ENCODE assay signal across 8 cellular contexts in genomic region chr5:317086-317811, GRCh38. TPM values are rescaled to one million over a fixed set of nuclear protein-coding genes. Genes with fewer than 3 reads are reported as not detected.
DNase-seq lines count a peak whose midpoint lies in the region; ATAC-seq and TF ChIP-seq lines count a peak whose summit lies in the region.

No MANE protein-coding gene starts in this region.

- H3K4me3 ChIP-seq in retinal pigment epithelial cell (ENCODE audit: low read length) = no peak overlapping the region
- H3K4me3 ChIP-seq in thyroid gland (replicated peaks in 1 of 3) = no peak overlapping the region

- H3K4me1 ChIP-seq in foreskin keratinocyte = no peaks in the 10 kb centered on the region
- H3K4me1 ChIP-seq in thyroid gland = peaks cover 10 to 24% of the 10 kb centered on the region in 2 donors

- intact Hi-C loops in thyroid gland (cut with DNase I) = no loop called here

- H3K27ac ChIP-seq in C4-2B = no peak overlapping the region
- no peak overlapping the region for H3K27ac ChIP-seq in foreskin keratinocyte
- H3K27ac ChIP-seq in thyroid gland = no peak overlapping the region

- WGBS in thyroid gland, 2 donors = 71 to 87% methylated on average over 12 to 22 of the region's 26 CpGs

- peak; percentile 72 for ATAC-seq in GM18519 (IDR thresholded peaks at IDR 0.05; ENCODE audit: low FRiP score, unreplicated experiment)
- peak; percentile 71 for ATAC-seq in HG02884 (IDR thresholded peaks at IDR 0.05; ENCODE audit: unreplicated experiment)
- peak; percentile 42 for ATAC-seq in foreskin keratinocyte

- H3K9me3 ChIP-seq in thyroid gland = no peaks in the 10 kb centered on the region

- H3K36me3 ChIP-seq in thyroid gland = peaks cover 24 to 28% of the 10 kb centered on the region in 2 donors

- DNase-seq in NCI-H1930 (lab: John Stamatoyannopoulos, UW) (peak; percentile 84 to 90), foreskin keratinocyte (no peak), retinal pigment epithelial cell (ENCODE audit: low read depth) (no peak), thyroid gland (no peak)
- DNase-seq in activated CD4-positive, alpha-beta T cell treated with anti-CD3 and anti-CD28 coated beads, Interleukin-2, amount 50 U/mL, for 48 hours = peak; percentile 58 to 65

- TF ChIP-seq CTCF in C4-2B (conservative IDR thresholded peaks at IDR 0.05) (peak; percentile 85), foreskin keratinocyte (conservative IDR thresholded peaks at IDR 0.05) (peak; percentile 67), retinal pigment epithelial cell (conservative IDR thresholded peaks at IDR 0.05; ENCODE audit: low read depth, low read length) (peak; percentile 82), thyroid gland (IDR thresholded peaks at IDR 0.05) (peak in 1 of 6 experiments; percentile 39)

- H3K27me3 ChIP-seq in foreskin keratinocyte (peaks cover 39% of the 10 kb centered on the region), thyroid gland (no peaks in the 10 kb centered on the region)

- no peak for TF ChIP-seq POLR2A in thyroid gland (IDR thresholded peaks at IDR 0.05)

RNA-seq across cellular contexts. Expression of gene AHRR, which starts 4.3 kb away (rescaled TPM):
- total RNA-seq in foreskin keratinocyte (0.18 and 0.31 TPM in 2 replicates), thyroid gland (1 to 10 TPM in 3 of 4 donors, under 1 TPM in 1; 0.88 to 2.1 (median 1.3) TPM)
- polyA plus RNA-seq in foreskin keratinocyte = 0.06 and 0.07 TPM in 2 replicates

RNA-seq across cellular contexts. Expression of gene PDCD6, which starts 45.8 kb away (rescaled TPM):
- total RNA-seq in foreskin keratinocyte = 131 and 135 TPM in 2 replicates
- polyA plus RNA-seq in foreskin keratinocyte = 146 and 155 TPM in 2 replicates
- 100 to 1,000 TPM; 111 to 134 (median 124) TPM for total RNA-seq in thyroid gland

Comparison
In these comparisons a context has a peak if more than half of its experiments do, and no peak if none do; other contexts are left out.
1. DNase-seq: peak in NCI-H1930 (2 of 2) and activated CD4-positive, alpha-beta T cell treated with anti-CD3 and anti-CD28 coated beads, Interleukin-2, amount 50 U/mL, for 48 hours (2 of 2); none in foreskin keratinocyte (0 of 2), retinal pigment epithelial cell (single experiment) and thyroid gland (0 of 2).
2. Peak in every context shown above with its lines, with median percentiles within 50 percentile points of each other: ATAC-seq.